In the genomic region with DNA sequence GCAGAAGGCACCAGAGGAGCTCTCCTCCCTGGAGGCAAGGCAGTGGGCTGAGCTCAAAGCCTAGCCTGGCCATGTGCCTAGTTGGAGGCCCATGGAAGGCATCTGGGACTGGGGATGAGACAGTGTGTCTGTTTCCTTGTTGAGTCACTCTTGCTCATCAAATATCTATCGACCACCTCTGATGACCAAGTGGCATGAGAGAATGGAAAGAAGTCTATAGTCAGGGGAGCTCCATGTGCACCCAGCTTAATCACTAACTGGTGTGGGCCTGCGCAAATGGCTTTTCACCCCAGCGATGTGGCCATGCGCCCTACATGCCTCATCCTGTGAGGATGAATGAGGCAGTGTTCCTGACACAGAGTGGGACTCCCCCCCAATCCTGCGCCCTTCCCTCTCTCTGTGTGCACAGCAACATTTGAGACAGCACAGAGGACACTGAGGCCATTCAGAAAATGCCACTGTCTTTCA, we compare ENCODE assay signal across 15 cellular contexts.
DNase-seq lines count a peak whose midpoint lies in the region; ATAC-seq and TF ChIP-seq lines count a peak whose summit lies in the region.
"Had no signal": no experiment of that assay in that cellular context is flagged by ENCODE, and none has a peak within 500 bp of the region (broad histone marks: within the 10 kb centered on the region; RNA-seq: fewer than 3 reads in every experiment).

No MANE protein-coding gene starts in this region.

- no peaks in the 10 kb centered on the region for H3K9me3 ChIP-seq in body of pancreas
- H3K9me3 ChIP-seq: lower lobe of right lung, sigmoid colon had no signal

- H2BK120ac ChIP-seq in mesendoderm (ENCODE audit: low read depth, low read length) = no peak overlapping the region

- H3K4me3 Mint-ChIP-seq in HFFc6 = peak overlapping the region; percentile 51
- no peak overlapping the region for H3K4me3 Mint-ChIP-seq in activated T-cell treated with anti-CD3 and anti-CD28 coated beads, Interleukin-2, amount 50 U/mL, for 72 hours
- H3K4me3 Mint-ChIP-seq: WTC11 had no signal

- no peaks in the 10 kb centered on the region for H3K36me3 ChIP-seq in mesendoderm (ENCODE audit: control insufficient read depth, insufficient read depth, low read length)
- H3K36me3 ChIP-seq in body of pancreas (replicated peaks in 1 of 2; ENCODE audit: insufficient read depth in 1 of 2, low read depth in 2 of 2) = no peaks in the 10 kb centered on the region
- H3K36me3 ChIP-seq: lower lobe of right lung, sigmoid colon had no signal

- no peak overlapping the region for H2AK5ac ChIP-seq in mesendoderm (ENCODE audit: low read length)

- no peak overlapping the region for H3K4me2 ChIP-seq in mesendoderm (ENCODE audit: low read length)
- H3K4me2 ChIP-seq: KMS-11 had no signal

- no peaks in the 10 kb centered on the region for H3K79me1 ChIP-seq in mesendoderm (ENCODE audit: low read length)

- peaks cover 37% of the 10 kb centered on the region for H3K36me3 Mint-ChIP-seq in HFFc6 (ENCODE audit: low read depth)
- H3K36me3 Mint-ChIP-seq in activated T-cell treated with anti-CD3 and anti-CD28 coated beads, Interleukin-2, amount 50 U/mL, for 72 hours (ENCODE audit: insufficient read depth in 2 of 2) = no peaks in the 10 kb centered on the region
- H3K36me3 Mint-ChIP-seq: WTC11 had no signal

- no peak overlapping the region for H2BK15ac ChIP-seq in mesendoderm (replicated peaks; ENCODE audit: low read depth)

- no peak overlapping the region for H3K56ac ChIP-seq in mesendoderm (ENCODE audit: low read length)

- no peak overlapping the region for H2BK5ac ChIP-seq in mesendoderm (ENCODE audit: low read length)

- H3K18ac ChIP-seq in mesendoderm (ENCODE audit: low read length) = no peak overlapping the region

- H4K8ac ChIP-seq in mesendoderm (ENCODE audit: low read depth, low read length) = no peak overlapping the region

- intact Hi-C loops in body of pancreas (cut with DNase I) = no loop called here

- peak overlapping the region; percentile 26 for H3K23ac ChIP-seq in mesendoderm (ENCODE audit: low read length)

- H3K79me2 ChIP-seq in mesendoderm (ENCODE audit: control insufficient read depth, insufficient read depth, low read length) = no peaks in the 10 kb centered on the region

- no CpG with 5 or more reads among the region's 5 CpGs for WGBS in mesendoderm (ENCODE audit: extremely low coverage, insufficient coverage, low lambda C conversion rate)
- WGBS in body of pancreas, 2 donors = 93% methylated on average over 5 of the region's 5 CpGs

- no peak overlapping the region for H4K5ac ChIP-seq in mesendoderm (ENCODE audit: low read length)

- DNase-seq in A172 (ENCODE audit: low spot score) = peak; percentile 58
- DNase-seq in HFFc6 = peak; percentile 94
- peak in 56 of 61 donors; percentile 24 to 91 (median 73) for DNase-seq in caudate nucleus (lab: John Stamatoyannopoulos, UW)
- DNase-seq in mesendoderm = no peak
- no peak for DNase-seq in activated effector memory CD4-positive, alpha-beta T cell treated with anti-CD3 and anti-CD28 coated beads, Interleukin-2, amount 50 U/mL, for 16 hours
- no peak for DNase-seq in activated T-cell treated with anti-CD3 and anti-CD28 coated beads, Interleukin-2, amount 50 U/mL, for 72 hours
- DNase-seq in dermis blood vessel endothelial cell = no peak
- DNase-seq in body of pancreas = no peak
- DNase-seq: foreskin melanocyte, lower lobe of right lung, NCI-H446, sigmoid colon had no signal

- peaks cover 18% of the 10 kb centered on the region for H3K9me3 Mint-ChIP-seq in HFFc6
- no peaks in the 10 kb centered on the region for H3K9me3 Mint-ChIP-seq in activated T-cell treated with anti-CD3 and anti-CD28 coated beads, Interleukin-2, amount 50 U/mL, for 72 hours

- H3K9ac ChIP-seq in mesendoderm (ENCODE audit: low read length) = no peak overlapping the region
- H3K9ac ChIP-seq: KMS-11 had no signal

- no peak for TF ChIP-seq POLR2A in body of pancreas (IDR thresholded peaks at IDR 0.05)

- ATAC-seq in activated T-cell treated with anti-CD3 and anti-CD28 coated beads, Interleukin-2, amount 50 U/mL, for 72 hours (replicated peaks in 1 of 2) = no peak
- no peak for ATAC-seq in body of pancreas
- ATAC-seq: lower lobe of right lung, Right ventricle myocardium inferior, WTC11 had no signal

- H3K4ac ChIP-seq in mesendoderm (ENCODE audit: low read depth, low read length) = no peak overlapping the region

- H3K27ac ChIP-seq in caudate nucleus (ENCODE audit: low read depth, low read length) (peak overlapping the region; percentile 86), mesendoderm (ENCODE audit: low read depth, low read length) (no peak overlapping the region), body of pancreas (no peak overlapping the region)
- H3K27ac ChIP-seq: KMS-11, lower lobe of right lung had no signal

- no peak for TF ChIP-seq CTCF in HFFc6 (IDR thresholded peaks at IDR 0.05)
- TF ChIP-seq CTCF in body of pancreas (IDR thresholded peaks at IDR 0.05) = no peak

- H3K27ac Mint-ChIP-seq in HFFc6 = peak overlapping the region; percentile 97
- H3K27ac Mint-ChIP-seq in activated T-cell treated with anti-CD3 and anti-CD28 coated beads, Interleukin-2, amount 50 U/mL, for 72 hours = no peak overlapping the region
- H3K27ac Mint-ChIP-seq: WTC11 had no signal

- H3K27me3 ChIP-seq in mesendoderm (ENCODE audit: insufficient read depth, low read length, poor library complexity) (no peaks in the 10 kb centered on the region), body of pancreas (no peaks in the 10 kb centered on the region)
- H3K27me3 ChIP-seq: sigmoid colon had no signal

- H3K4me1 ChIP-seq in mesendoderm (ENCODE audit: control insufficient read depth, low read depth, low read length) (no peaks in the 10 kb centered on the region), body of pancreas (no peaks in the 10 kb centered on the region)

- H3K27me3 Mint-ChIP-seq in HFFc6 (ENCODE audit: insufficient read depth) = no peaks in the 10 kb centered on the region
- H3K27me3 Mint-ChIP-seq in activated T-cell treated with anti-CD3 and anti-CD28 coated beads, Interleukin-2, amount 50 U/mL, for 72 hours (ENCODE audit: low read depth) = no peaks in the 10 kb centered on the region

- no peak overlapping the region for H3K4me3 ChIP-seq in mesendoderm (ENCODE audit: low read length)
- no peak overlapping the region for H3K4me3 ChIP-seq in body of pancreas
- H3K4me3 ChIP-seq: lower lobe of right lung, sigmoid colon had no signal

- H3K4me1 Mint-ChIP-seq in HFFc6 (ENCODE audit: low read depth) = peaks cover 93% of the 10 kb centered on the region
- peaks cover 6% of the 10 kb centered on the region for H3K4me1 Mint-ChIP-seq in activated T-cell treated with anti-CD3 and anti-CD28 coated beads, Interleukin-2, amount 50 U/mL, for 72 hours (ENCODE audit: low read depth)
- H3K4me1 Mint-ChIP-seq: WTC11 had no signal

Comparison
In these comparisons a context has a peak if more than half of its experiments do, and no peak if none do; other contexts are left out.
1. DNase-seq: peak in A172 (single experiment), HFFc6 (single experiment) and caudate nucleus (56 of 61); none in mesendoderm (single experiment), activated effector memory CD4-positive, alpha-beta T cell treated with anti-CD3 and anti-CD28 coated beads, Interleukin-2, amount 50 U/mL, for 16 hours (single experiment), activated T-cell treated with anti-CD3 and anti-CD28 coated beads, Interleukin-2, amount 50 U/mL, for 72 hours (0 of 2), dermis blood vessel endothelial cell (single experiment) and body of pancreas (0 of 4).